22 cellular contexts compared by ENCODE assay signal in the genomic region with DNA sequence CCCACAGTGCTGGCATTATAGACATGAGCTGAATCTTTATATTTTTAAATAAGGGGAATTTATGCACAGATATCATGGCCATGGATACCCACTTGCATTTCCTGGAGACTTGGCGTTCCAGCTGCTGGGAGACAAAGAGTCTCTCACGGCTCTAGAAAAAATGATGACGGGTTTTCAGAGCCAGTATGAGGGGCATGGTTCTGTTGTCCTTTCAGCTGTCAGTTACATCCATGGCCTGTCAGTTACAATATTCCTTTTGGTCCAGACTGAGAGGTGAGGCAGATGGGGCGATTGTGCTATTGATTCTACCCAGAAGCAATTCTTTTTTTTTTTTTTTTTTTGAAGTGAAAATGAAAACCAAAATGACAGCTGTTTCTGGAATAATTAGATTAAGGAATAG. TPM values are rescaled to one million over a fixed set of nuclear protein-coding genes. Genes with fewer than 3 reads are reported as not detected.
"Had no signal": no experiment of that assay in that cellular context is flagged by ENCODE, and none has a peak within 500 bp of the region (broad histone marks: within the 10 kb centered on the region; RNA-seq: fewer than 3 reads in every experiment).

No MANE protein-coding gene starts in this region.

- H3K4me3 ChIP-seq: SJSA1 had no signal

- H3K36me3 ChIP-seq: SJSA1 had no signal

- H3K27ac ChIP-seq: SJSA1 had no signal

- H3K4me1 ChIP-seq: SJSA1 had no signal

- H3K9me3 ChIP-seq: SJSA1, SK-N-SH had no signal

- DNase-seq: KBM-7, MV-4-11, NCI-H1048, NCI-H1105, NCI-H1417, NCI-H146, NCI-H1694 treated with DMSO at 0.1 percent for 48 hours, NCI-H1930, NCI-H2081 treated with DMSO at 0.1 percent for 48 hours, NCI-H345, NCI-H446 treated with DMSO at 0.1 percent for 48 hours, NCI-H510A treated with DMSO at 0.1 percent for 48 hours, NCI-H526, Right ventricle myocardium superior, RPMI8226, SIG-M5, SK-N-SH, SW 1271 had no signal

RNA-seq across cellular contexts. Expression of a gene that starts 29.7 kb away (rescaled TPM):
- total RNA-seq: LHCN-M2, MCF 10A, SJSA1 had no signal
- polyA plus RNA-seq: SK-N-SH had no signal

RNA-seq across cellular contexts. Expression of a gene that starts 32.6 kb away (rescaled TPM):
- total RNA-seq: HT-29, LHCN-M2, MCF 10A, Right ventricle myocardium superior, SJSA1 had no signal
- polyA plus RNA-seq: SK-N-SH had no signal

RNA-seq across cellular contexts. Expression of a gene that starts 37.8 kb away (rescaled TPM):
- total RNA-seq: LHCN-M2, MCF 10A, SJSA1 had no signal
